ENCODE assay signal across 11 cellular contexts in genomic region chr22:30246962-30247376, GRCh38. TPM values are rescaled to one million over a fixed set of nuclear protein-coding genes. Genes with fewer than 3 reads are reported as not detected.
DNase-seq lines count a peak whose midpoint lies in the region; ATAC-seq and TF ChIP-seq lines count a peak whose summit lies in the region.
"Had no signal": no experiment of that assay in that cellular context is flagged by ENCODE, and none has a peak within 500 bp of the region (broad histone marks: within the 10 kb centered on the region; RNA-seq: fewer than 3 reads in every experiment).

No MANE protein-coding gene starts in this region.

- H2AFZ ChIP-seq in mammary epithelial cell (ENCODE audit: low read depth, low read length): no peak overlapping the region

- intact Hi-C loops in mammary epithelial cell (cut with micrococcal nuclease): loop anchor here (1.0 kb wide), 2 partner anchors 35 to 51 kb away; no protein-coding TSS in a partner anchor
- intact Hi-C loops in prostate gland (cut with DNase I): no loop called here

- no peaks in the 10 kb centered on the region for H3K9me3 Mint-ChIP-seq in CD4-positive, CD25-positive, alpha-beta regulatory T cell
- no peaks in the 10 kb centered on the region for H3K9me3 Mint-ChIP-seq in nephron progenitor cell

- WGBS in mammary epithelial cell (ENCODE audit: low coverage, missing lambda C conversion rate): 17% methylated on average over 3 of the region's 13 CpGs
- 36% methylated on average over 13 of the region's 13 CpGs for WGBS in prostate gland

- CTCF ChIA-PET in mammary epithelial cell (lab: Charles Lee; ENCODE audit: low non-redundant PET): no interaction called here

- no peaks in the 10 kb centered on the region for H3K9me3 ChIP-seq in CD4-positive, CD25-positive, alpha-beta regulatory T cell (ENCODE audit: control insufficient read depth in 2 of 2, low read length in 2 of 2)
- no peaks in the 10 kb centered on the region for H3K9me3 ChIP-seq in MG63
- no peaks in the 10 kb centered on the region for H3K9me3 ChIP-seq in mammary epithelial cell (replicated peaks; ENCODE audit: insufficient read depth, low read length)
- H3K9me3 ChIP-seq in prostate gland: no peaks in the 10 kb centered on the region
- H3K9me3 ChIP-seq: HAP-1 had no signal

- peaks cover 0 to 38% (median 23%) of the 10 kb centered on the region in 4 donors for H3K4me1 Mint-ChIP-seq in CD4-positive, CD25-positive, alpha-beta regulatory T cell
- H3K4me1 Mint-ChIP-seq in nephron progenitor cell: peaks cover 74% of the 10 kb centered on the region

- TF ChIP-seq POLR2A in prostate gland (IDR thresholded peaks at IDR 0.05): no peak
- TF ChIP-seq POLR2A in erythroblast (IDR thresholded peaks at IDR 0.05; ENCODE audit: low read length): no peak

- no peak for TF ChIP-seq CTCF in mammary epithelial cell (conservative IDR thresholded peaks at IDR 0.05 in 1 of 2, IDR thresholded peaks at IDR 0.05 in 1 of 2; ENCODE audit: extremely low read depth in 1 of 2, insufficient read depth in 1 of 2, low read depth in 1 of 2, low read length in 2 of 2)
- TF ChIP-seq CTCF in nephron progenitor cell (IDR thresholded peaks at IDR 0.05): no peak
- TF ChIP-seq CTCF in prostate gland (IDR thresholded peaks at IDR 0.05): no peak

- peaks cover 48% of the 10 kb centered on the region for H3K79me2 ChIP-seq in mammary epithelial cell (ENCODE audit: insufficient read depth, low read length)

- no peaks in the 10 kb centered on the region for H4K20me1 ChIP-seq in mammary epithelial cell (ENCODE audit: insufficient read depth, low read length)

- dilution Hi-C loops in mammary epithelial cell (cut with HindIII; ENCODE audit: low sequenced_read_pairs): no loop called here

- H3K4me1 ChIP-seq in CD4-positive, CD25-positive, alpha-beta regulatory T cell (ENCODE audit: control insufficient read depth, insufficient read depth, low read length, poor library complexity, severe bottlenecking): peaks cover 25% of the 10 kb centered on the region
- H3K4me1 ChIP-seq in mammary epithelial cell (ENCODE audit: insufficient read depth, low read length) (peaks cover 67% of the 10 kb centered on the region), prostate gland (replicated peaks) (no peaks in the 10 kb centered on the region)

- H3K4me2 ChIP-seq in mammary epithelial cell (ENCODE audit: insufficient read depth, low read depth, low read length): peak overlapping the region; percentile 94

- H3K4me3 Mint-ChIP-seq in CD4-positive, CD25-positive, alpha-beta regulatory T cell: peak overlapping the region in 3 of 4 donors; percentile 51 to 77 (median 74)
- peak overlapping the region; percentile 66 for H3K4me3 Mint-ChIP-seq in nephron progenitor cell

- H3K36me3 ChIP-seq in CD4-positive, CD25-positive, alpha-beta regulatory T cell (ENCODE audit: control insufficient read depth, insufficient read depth, low read length): no peaks in the 10 kb centered on the region
- H3K36me3 ChIP-seq in MG63 (peaks cover 28% of the 10 kb centered on the region), mammary epithelial cell (ENCODE audit: insufficient read depth, low read length) (peaks cover 5% of the 10 kb centered on the region), prostate gland (no peaks in the 10 kb centered on the region)
- H3K36me3 ChIP-seq: HAP-1 had no signal

- no peaks in the 10 kb centered on the region for H3K27me3 ChIP-seq in CD4-positive, CD25-positive, alpha-beta regulatory T cell (ENCODE audit: control insufficient read depth, insufficient read depth, low read length)
- H3K27me3 ChIP-seq in MG63 (no peaks in the 10 kb centered on the region), mammary epithelial cell (ENCODE audit: insufficient read depth, low read length) (no peaks in the 10 kb centered on the region), prostate gland (replicated peaks; ENCODE audit: insufficient read depth) (no peaks in the 10 kb centered on the region)

- BruUV-seq in mammary epithelial cell (replicated peaks; lab: Mats Ljungman, UMichigan): no TSS peak

- no peak overlapping the region for H3K27ac Mint-ChIP-seq in CD4-positive, CD25-positive, alpha-beta regulatory T cell
- no peak overlapping the region for H3K27ac Mint-ChIP-seq in nephron progenitor cell

- peaks cover 13% of the 10 kb centered on the region for H3K27me3 Mint-ChIP-seq in CD4-positive, CD25-positive, alpha-beta regulatory T cell
- H3K27me3 Mint-ChIP-seq in nephron progenitor cell (ENCODE audit: low read depth, poor library complexity): peaks cover 50% of the 10 kb centered on the region

- in situ Hi-C loops in mammary epithelial cell (cut with MboI; ENCODE audit: low sequenced_read_pairs in 2 of 2): no loop called here

- H3K36me3 Mint-ChIP-seq in CD4-positive, CD25-positive, alpha-beta regulatory T cell: no peaks in the 10 kb centered on the region
- no peaks in the 10 kb centered on the region for H3K36me3 Mint-ChIP-seq in nephron progenitor cell (ENCODE audit: low read depth)

- H3K4me3 ChIP-seq in CD4-positive, CD25-positive, alpha-beta regulatory T cell (ENCODE audit: low read depth, low read length): no peak overlapping the region
- H3K4me3 ChIP-seq in MG63: peak overlapping the region; percentile 74
- peak overlapping the region; percentile 74 to 80 (median 78) for H3K4me3 ChIP-seq in mammary epithelial cell (replicated peaks in 1 of 3; ENCODE audit: insufficient read depth in 1 of 3, low read depth in 2 of 3, low read length in 3 of 3)
- H3K4me3 ChIP-seq in prostate gland: no peak overlapping the region

- H3K9ac ChIP-seq in mammary epithelial cell (ENCODE audit: insufficient read depth, low read length): peak overlapping the region; percentile 61

- no peak for DNase-seq in CD4-positive, CD25-positive, alpha-beta regulatory T cell
- DNase-seq in MG63 (peak; percentile 37), mammary epithelial cell (no peak), nephron progenitor cell (no peak), amygdala (lab: John Stamatoyannopoulos, UW) (no peak), prostate gland (ENCODE audit: low spot score) (no peak), erythroblast (lab: John Stamatoyannopoulos, UW) (no peak), D341Med (ENCODE audit: low spot score) (no peak)
- DNase-seq: SHP77 had no signal

- no peak for ATAC-seq in CD4-positive, CD25-positive, alpha-beta regulatory T cell (ENCODE audit: low read depth in 2 of 2)

- H3K27ac ChIP-seq in CD4-positive, CD25-positive, alpha-beta regulatory T cell (ENCODE audit: insufficient read depth, low read length, poor library complexity, severe bottlenecking): no peak overlapping the region
- H3K27ac ChIP-seq in mammary epithelial cell (ENCODE audit: insufficient read depth, low read depth, low read length) (peak overlapping the region; percentile 80), prostate gland (no peak overlapping the region)

RNA-seq across cellular contexts. Expression of gene LIF, which starts 0.4 kb away (rescaled TPM):
- total RNA-seq in CD4-positive, CD25-positive, alpha-beta regulatory T cell: 0.96 TPM
- not detected for polyA plus RNA-seq in CD4-positive, CD25-positive, alpha-beta regulatory T cell
- total RNA-seq in MG63 (2014; rRNA removed; shearing (Covaris generic); ENCODE audit: low replicate concordance): 11.1 and 13.0 TPM in 2 replicates
- total RNA-seq in mammary epithelial cell (10 to 100 TPM; 31.2 to 35.8 TPM), prostate gland (under 1 TPM; 0.40 to 0.59 TPM)
- polyA plus RNA-seq in mammary epithelial cell: 7.8 TPM
- polyA minus RNA-seq in mammary epithelial cell: 12.0 TPM

RNA-seq across cellular contexts. Expression of gene OSM, which starts 19.7 kb away (rescaled TPM):
- total RNA-seq in CD4-positive, CD25-positive, alpha-beta regulatory T cell: 24.0 TPM
- 1 to 10 TPM; 2.4 to 7.0 (median 4.8) TPM for polyA plus RNA-seq in CD4-positive, CD25-positive, alpha-beta regulatory T cell
- not detected in 2 replicates for total RNA-seq in MG63 (2014; rRNA removed; shearing (Covaris generic); ENCODE audit: low replicate concordance)
- total RNA-seq in mammary epithelial cell: not detected
- not detected for polyA plus RNA-seq in mammary epithelial cell
- polyA minus RNA-seq in mammary epithelial cell: not detected
- 1 to 10 TPM in 1 of 2 donors, not detected in 1; 2.5 TPM for total RNA-seq in prostate gland
- total RNA-seq: M059J had no signal

RNA-seq across cellular contexts. Expression of gene CASTOR1, which starts 42.3 kb away (rescaled TPM):
- 18.7 TPM for total RNA-seq in CD4-positive, CD25-positive, alpha-beta regulatory T cell
- 10 to 100 TPM; 10.9 to 16.4 (median 12.1) TPM for polyA plus RNA-seq in CD4-positive, CD25-positive, alpha-beta regulatory T cell
- total RNA-seq in MG63 (2014; rRNA removed; shearing (Covaris generic); ENCODE audit: low replicate concordance): 2.3 and 4.1 TPM in 2 replicates
- total RNA-seq in mammary epithelial cell (1 to 10 TPM; 8.7 to 9.7 TPM), prostate gland (10 to 100 TPM; 27.2 to 33.2 TPM)
- 6.3 TPM for polyA plus RNA-seq in mammary epithelial cell
- 9.4 TPM for polyA minus RNA-seq in mammary epithelial cell

Comparison
In these comparisons a context has a peak if more than half of its experiments do, and no peak if none do; other contexts are left out.
1. H3K4me3 ChIP-seq: peak in MG63 (single experiment) and mammary epithelial cell (3 of 3); none in CD4-positive, CD25-positive, alpha-beta regulatory T cell (single experiment) and prostate gland (0 of 2).